ENCODE assay signal across 17 cellular contexts in the genomic region with DNA sequence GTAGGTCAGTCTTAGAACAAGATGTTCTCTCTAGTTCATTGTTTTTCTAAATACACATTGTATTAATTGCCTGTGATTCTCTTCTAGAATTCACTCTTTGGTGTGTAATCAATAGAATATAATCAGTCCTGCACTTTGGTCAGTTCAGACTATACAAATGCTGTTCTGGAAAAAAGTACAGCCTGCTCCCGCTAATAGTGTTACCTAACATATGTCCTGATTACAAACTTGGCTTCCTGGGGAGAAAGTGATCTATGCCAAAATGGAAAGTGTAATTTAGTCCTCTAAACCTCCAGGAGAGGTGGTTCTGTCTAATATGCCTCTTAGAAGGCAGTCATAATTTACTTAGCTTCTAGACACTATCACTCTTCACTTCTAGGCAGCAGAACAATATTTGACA.
A peak's percentile ranks its signal among the peaks of the same experiment; 100 is the strongest.
DNase-seq lines count a peak whose midpoint lies in the region; ATAC-seq, FAIRE-seq and TF ChIP-seq lines count a peak whose summit lies in the region.
"Had no signal": no experiment of that assay in that cellular context is flagged by ENCODE, and none has a peak within 500 bp of the region (broad histone marks: within the 10 kb centered on the region; RNA-seq: fewer than 3 reads in every experiment).

No MANE protein-coding gene starts in this region.

- H3K9ac ChIP-seq in liver (ENCODE audit: low read depth in 1 of 2, low read length in 2 of 2) (no peak overlapping the region), HepG2 (ENCODE audit: insufficient read depth, low read depth, low read length) (no peak overlapping the region)

- ATAC-seq in HepG2, result no peak
- peak; percentile 90 for ATAC-seq in left ventricle myocardium superior

- H3K4me3 ChIP-seq in liver (ENCODE audit: low read depth in 1 of 3, low read length in 3 of 3) (no peak overlapping the region), HepG2 (replicated peaks in 1 of 3; ENCODE audit: insufficient read depth in 1 of 3, low read depth in 2 of 3, low read length in 3 of 3) (no peak overlapping the region), vagina (no peak overlapping the region)

- H2AFZ ChIP-seq in HepG2 (ENCODE audit: low read length), result no peak overlapping the region

- TF ChIP-seq RAD21 in liver (IDR thresholded peaks at IDR 0.05), result no peak
- no peak for TF ChIP-seq RAD21 in HepG2 (CRISPR knock-in tag; IDR thresholded peaks at IDR 0.05)

- 30% methylated on average over 1 of the region's 1 CpG for WGBS in liver
- 0% methylated on average over 1 of the region's 1 CpG for WGBS in HepG2 (ENCODE audit: low lambda C conversion rate)

- H3K4me1 ChIP-seq in liver (ENCODE audit: control insufficient read depth in 4 of 4, insufficient read depth in 4 of 4, low read length in 3 of 4), result peaks cover 0 to 6% (median 2%) of the 10 kb centered on the region in 4 donors
- H3K4me1 ChIP-seq in HepG2 (ENCODE audit: insufficient read depth, low read length), result no peaks in the 10 kb centered on the region
- H3K4me1 ChIP-seq in vagina, result no peaks in the 10 kb centered on the region

- in situ Hi-C loops in HepG2 (cut with HindIII; ENCODE audit: extremely low pct_ligation_motif_present, low pct_unique_long_range_greater_than_20kb), result no loop called here

- no peaks in the 10 kb centered on the region for H4K20me1 ChIP-seq in HepG2 (ENCODE audit: insufficient read depth, low read length)

- BruUV-seq in HepG2 (replicated peaks; lab: Mats Ljungman, UMichigan), result no TSS peak

- intact Hi-C loops in HepG2 (cut with micrococcal nuclease; ENCODE audit: unreplicated experiment) (no loop called here), left ventricle myocardium superior (cut with micrococcal nuclease) (no loop called here), vagina (cut with DNase I) (no loop called here)

- DNase-seq in HepG2 (ENCODE audit: low spot score), result no peak
- peak; percentile 32 for DNase-seq in cerebellar cortex (ENCODE audit: low spot score)
- no peak for DNase-seq in left ventricle myocardium superior
- DNase-seq in NCI-H1092 treated with DMSO at 0.1 percent for 48 hours (lab: John Stamatoyannopoulos, UW), result no peak
- no peak for DNase-seq in GM19239 (ENCODE audit: insufficient read length, low spot score)
- no peak for DNase-seq in vagina (ENCODE audit: extremely low spot score in 2 of 2)
- DNase-seq: Calu3; CD4-positive, alpha-beta T cell; DMS79 treated with DMSO at 0.1 percent for 48 hours; H9; Karpas-422; MM.1S; NCI-H1105 treated with DMSO at 0.1 percent for 48 hours; NCI-H187 treated with DMSO at 0.1 percent for 48 hours; NCI-H526 treated with DMSO at 0.1 percent for 48 hours; SHP77 had no signal

- FAIRE-seq in HepG2 (lab: Jason Lieb, UNC) (no peak), GM19239 (lab: Jason Lieb, UNC) (no peak)

- no peaks in the 10 kb centered on the region for H3K36me3 ChIP-seq in liver (ENCODE audit: control insufficient read depth in 4 of 4, insufficient read depth in 3 of 4, low read depth in 1 of 4, low read length in 3 of 4)
- H3K36me3 ChIP-seq in HepG2 (replicated peaks in 1 of 2; ENCODE audit: control insufficient read depth in 1 of 2, insufficient read depth in 2 of 2, low read length in 2 of 2), result no peaks in the 10 kb centered on the region
- H3K36me3 ChIP-seq in vagina, result no peaks in the 10 kb centered on the region

- TF ChIP-seq POLR2A in HepG2 (IDR thresholded peaks at IDR 0.05; ENCODE audit: insufficient read depth in 1 of 2, low read depth in 2 of 2, low read length in 2 of 2) (no peak), vagina (IDR thresholded peaks at IDR 0.05) (no peak)

- H3K4me2 ChIP-seq in HepG2 (ENCODE audit: low read depth, low read length), result no peak overlapping the region

- H3K27me3 ChIP-seq in liver (ENCODE audit: control insufficient read depth in 4 of 4, insufficient read depth in 4 of 4, low read length in 3 of 4) (no peaks in the 10 kb centered on the region), HepG2 (ENCODE audit: control insufficient read depth in 1 of 2, insufficient read depth in 2 of 2, low read length in 2 of 2) (no peaks in the 10 kb centered on the region), vagina (no peaks in the 10 kb centered on the region)

- TF ChIP-seq CTCF in liver (IDR thresholded peaks at IDR 0.05; ENCODE audit: low read depth, low read length, missing input control), result no peak
- no peak for TF ChIP-seq CTCF in HepG2 (CRISPR knock-in tag; IDR thresholded peaks at IDR 0.05)
- no peak for TF ChIP-seq CTCF in vagina (IDR thresholded peaks at IDR 0.05)

- H3K79me2 ChIP-seq in HepG2 (ENCODE audit: insufficient read depth, low read length), result no peaks in the 10 kb centered on the region

- POLR2A ChIA-PET in HepG2 (lab: Yijun Ruan, JAX), result no interaction called here

- H3K27ac ChIP-seq in liver (ENCODE audit: low read depth in 1 of 2, low read length in 2 of 2) (no peak overlapping the region), HepG2 (ENCODE audit: extremely low read length, insufficient read depth, low read length) (no peak overlapping the region), vagina (no peak overlapping the region)

- no peaks in the 10 kb centered on the region for H3K9me3 ChIP-seq in liver (ENCODE audit: control insufficient read depth in 4 of 4, low read length in 3 of 4)
- no peaks in the 10 kb centered on the region for H3K9me3 ChIP-seq in HepG2 (ENCODE audit: low read length)
- H3K9me3 ChIP-seq in vagina, result no peaks in the 10 kb centered on the region

- TF ChIP-seq EP300 in HepG2 (IDR thresholded peaks at IDR 0.05; ENCODE audit: low read depth in 2 of 2, low read length in 2 of 2) (no peak), HepG2 (CRISPR knock-in tag; IDR thresholded peaks at IDR 0.05; ENCODE audit: borderline replicate concordance) (no peak)

- CTCF ChIA-PET in HepG2 (lab: Yijun Ruan, JAX; ENCODE audit: low intra/inter-chr PET ratio, low total read pairs), result no interaction called here

TF ChIP-seq in liver, 16 proteins besides CTCF, POLR2A, EP300 and RAD21:
- TF ChIP-seq, protein P1, sequence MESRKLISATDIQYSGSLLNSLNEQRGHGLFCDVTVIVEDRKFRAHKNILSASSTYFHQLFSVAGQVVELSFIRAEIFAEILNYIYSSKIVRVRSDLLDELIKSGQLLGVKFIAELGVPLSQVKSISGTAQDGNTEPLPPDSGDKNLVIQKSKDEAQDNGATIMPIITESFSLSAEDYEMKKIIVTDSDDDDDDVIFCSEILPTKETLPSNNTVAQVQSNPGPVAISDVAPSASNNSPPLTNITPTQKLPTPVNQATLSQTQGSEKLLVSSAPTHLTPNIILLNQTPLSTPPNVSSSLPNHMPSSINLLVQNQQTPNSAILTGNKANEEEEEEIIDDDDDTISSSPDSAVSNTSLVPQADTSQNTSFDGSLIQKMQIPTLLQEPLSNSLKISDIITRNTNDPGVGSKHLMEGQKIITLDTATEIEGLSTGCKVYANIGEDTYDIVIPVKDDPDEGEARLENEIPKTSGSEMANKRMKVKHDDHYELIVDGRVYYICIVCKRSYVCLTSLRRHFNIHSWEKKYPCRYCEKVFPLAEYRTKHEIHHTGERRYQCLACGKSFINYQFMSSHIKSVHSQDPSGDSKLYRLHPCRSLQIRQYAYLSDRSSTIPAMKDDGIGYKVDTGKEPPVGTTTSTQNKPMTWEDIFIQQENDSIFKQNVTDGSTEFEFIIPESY (IDR thresholded peaks at IDR 0.05), result no peak
- TF ChIP-seq RXRA (IDR thresholded peaks at IDR 0.05) (peak in 1 of 2 donors; percentile 11), HNF4A (conservative IDR thresholded peaks at IDR 0.05) (peak; percentile 26 to 61)

TF ChIP-seq in HepG2, 621 proteins besides CTCF, POLR2A, EP300 and RAD21 (continues in another document):
- TF ChIP-seq DMAP1 (CRISPR knock-in tag; IDR thresholded peaks at IDR 0.05), result no peak
- no peak for TF ChIP-seq LCORL (IDR thresholded peaks at IDR 0.05)
- no peak for TF ChIP-seq LCORL (CRISPR knock-in tag; IDR thresholded peaks at IDR 0.05)
- TF ChIP-seq ARNTL (CRISPR knock-in tag; IDR thresholded peaks at IDR 0.05), result no peak
- TF ChIP-seq, protein P2, sequence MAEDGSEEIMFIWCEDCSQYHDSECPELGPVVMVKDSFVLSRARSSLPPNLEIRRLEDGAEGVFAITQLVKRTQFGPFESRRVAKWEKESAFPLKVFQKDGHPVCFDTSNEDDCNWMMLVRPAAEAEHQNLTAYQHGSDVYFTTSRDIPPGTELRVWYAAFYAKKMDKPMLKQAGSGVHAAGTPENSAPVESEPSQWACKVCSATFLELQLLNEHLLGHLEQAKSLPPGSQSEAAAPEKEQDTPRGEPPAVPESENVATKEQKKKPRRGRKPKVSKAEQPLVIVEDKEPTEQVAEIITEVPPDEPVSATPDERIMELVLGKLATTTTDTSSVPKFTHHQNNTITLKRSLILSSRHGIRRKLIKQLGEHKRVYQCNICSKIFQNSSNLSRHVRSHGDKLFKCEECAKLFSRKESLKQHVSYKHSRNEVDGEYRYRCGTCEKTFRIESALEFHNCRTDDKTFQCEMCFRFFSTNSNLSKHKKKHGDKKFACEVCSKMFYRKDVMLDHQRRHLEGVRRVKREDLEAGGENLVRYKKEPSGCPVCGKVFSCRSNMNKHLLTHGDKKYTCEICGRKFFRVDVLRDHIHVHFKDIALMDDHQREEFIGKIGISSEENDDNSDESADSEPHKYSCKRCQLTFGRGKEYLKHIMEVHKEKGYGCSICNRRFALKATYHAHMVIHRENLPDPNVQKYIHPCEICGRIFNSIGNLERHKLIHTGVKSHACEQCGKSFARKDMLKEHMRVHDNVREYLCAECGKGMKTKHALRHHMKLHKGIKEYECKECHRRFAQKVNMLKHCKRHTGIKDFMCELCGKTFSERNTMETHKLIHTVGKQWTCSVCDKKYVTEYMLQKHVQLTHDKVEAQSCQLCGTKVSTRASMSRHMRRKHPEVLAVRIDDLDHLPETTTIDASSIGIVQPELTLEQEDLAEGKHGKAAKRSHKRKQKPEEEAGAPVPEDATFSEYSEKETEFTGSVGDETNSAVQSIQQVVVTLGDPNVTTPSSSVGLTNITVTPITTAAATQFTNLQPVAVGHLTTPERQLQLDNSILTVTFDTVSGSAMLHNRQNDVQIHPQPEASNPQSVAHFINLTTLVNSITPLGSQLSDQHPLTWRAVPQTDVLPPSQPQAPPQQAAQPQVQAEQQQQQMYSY (CRISPR knock-in tag; IDR thresholded peaks at IDR 0.05), result no peak
- no peak for TF ChIP-seq THAP11 (CRISPR knock-in tag; IDR thresholded peaks at IDR 0.05)
- no peak for TF ChIP-seq TMF1 (CRISPR knock-in tag; IDR thresholded peaks at IDR 0.05; ENCODE audit: low read depth)
- no peak for TF ChIP-seq ZNF430 (CRISPR knock-in tag; IDR thresholded peaks at IDR 0.05)
- TF ChIP-seq ZC3H4 (CRISPR knock-in tag; IDR thresholded peaks at IDR 0.05; ENCODE audit: borderline replicate concordance), result no peak
- no peak for TF ChIP-seq NBN (conservative IDR thresholded peaks at IDR 0.05)
- TF ChIP-seq, protein P3, sequence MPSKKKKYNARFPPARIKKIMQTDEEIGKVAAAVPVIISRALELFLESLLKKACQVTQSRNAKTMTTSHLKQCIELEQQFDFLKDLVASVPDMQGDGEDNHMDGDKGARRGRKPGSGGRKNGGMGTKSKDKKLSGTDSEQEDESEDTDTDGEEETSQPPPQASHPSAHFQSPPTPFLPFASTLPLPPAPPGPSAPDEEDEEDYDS (CRISPR knock-in tag; IDR thresholded peaks at IDR 0.05), result no peak
